ENCODE assay signal across 19 cellular contexts in genomic region chr2:103174711-103175110, GRCh38.
DNase-seq lines count a peak whose midpoint lies in the region; FAIRE-seq and TF ChIP-seq lines count a peak whose summit lies in the region.
"Had no signal": no experiment of that assay in that cellular context is flagged by ENCODE, and none has a peak within 500 bp of the region (broad histone marks: within the 10 kb centered on the region; RNA-seq: fewer than 3 reads in every experiment).

No MANE protein-coding gene starts in this region.

- TF ChIP-seq POLR2A in stomach (IDR thresholded peaks at IDR 0.05) (no peak), suprapubic skin (IDR thresholded peaks at IDR 0.05) (no peak)

- no peak for FAIRE-seq in astrocyte (lab: Jason Lieb, UNC)

- TF ChIP-seq CTCF in astrocyte (IDR thresholded peaks at IDR 0.05; ENCODE audit: insufficient read depth, low read depth, low read length) (no peak), kidney epithelial cell (IDR thresholded peaks at IDR 0.05; ENCODE audit: insufficient read depth, low read length, poor library complexity, severe bottlenecking) (no peak), stomach (IDR thresholded peaks at IDR 0.05) (no peak), suprapubic skin (IDR thresholded peaks at IDR 0.05) (no peak)

- H3K9me3 Mint-ChIP-seq in astrocyte (ENCODE audit: unreplicated experiment) = peaks cover 2% of the 10 kb centered on the region

- peaks cover 12% of the 10 kb centered on the region for H3K4me1 Mint-ChIP-seq in astrocyte (ENCODE audit: low read depth, unreplicated experiment)
- H3K4me1 Mint-ChIP-seq: CD14-positive monocyte had no signal

- no peak overlapping the region for H3K27ac ChIP-seq in astrocyte (ENCODE audit: low read depth, low read length)
- no peak overlapping the region for H3K27ac ChIP-seq in stomach
- no peak overlapping the region for H3K27ac ChIP-seq in suprapubic skin
- H3K27ac ChIP-seq: PC-9, SK-N-MC had no signal

- no peaks in the 10 kb centered on the region for H3K27me3 Mint-ChIP-seq in astrocyte (ENCODE audit: low read depth, unreplicated experiment)

- no peaks in the 10 kb centered on the region for H3K79me2 ChIP-seq in astrocyte (ENCODE audit: insufficient read depth, low read length)

- H3K4me3 ChIP-seq in astrocyte (ENCODE audit: insufficient read depth, low read depth, low read length) (no peak overlapping the region), kidney epithelial cell (ENCODE audit: low read depth, low read length) (no peak overlapping the region), stomach (no peak overlapping the region), suprapubic skin (no peak overlapping the region)
- H3K4me3 ChIP-seq: PC-9, SK-N-MC had no signal

- H2AFZ ChIP-seq in astrocyte (ENCODE audit: low read depth, low read length) = no peak overlapping the region
- H2AFZ ChIP-seq: PC-9 had no signal

- H3K4me1 ChIP-seq in astrocyte (ENCODE audit: insufficient read depth, low read length) (no peaks in the 10 kb centered on the region), stomach (no peaks in the 10 kb centered on the region), suprapubic skin (no peaks in the 10 kb centered on the region)

- no peak overlapping the region for H3K9ac ChIP-seq in astrocyte (ENCODE audit: low read length)

- H3K36me3 ChIP-seq in astrocyte (ENCODE audit: insufficient read depth, low read length) (no peaks in the 10 kb centered on the region), kidney epithelial cell (ENCODE audit: control insufficient read depth, insufficient read depth, low read length) (no peaks in the 10 kb centered on the region), stomach (no peaks in the 10 kb centered on the region), suprapubic skin (no peaks in the 10 kb centered on the region)

- H4K20me1 ChIP-seq in astrocyte (ENCODE audit: insufficient read depth, low read length) = no peaks in the 10 kb centered on the region

- peak overlapping the region; percentile 57 for H3K4me2 ChIP-seq in astrocyte (ENCODE audit: low read length)
- H3K4me2 ChIP-seq: PC-9 had no signal

- TF ChIP-seq EP300 in stomach (IDR thresholded peaks at IDR 0.05) (no peak), suprapubic skin (IDR thresholded peaks at IDR 0.05) (no peak)

- no peaks in the 10 kb centered on the region for H3K36me3 Mint-ChIP-seq in astrocyte (ENCODE audit: low read depth, unreplicated experiment)
- H3K36me3 Mint-ChIP-seq: CD14-positive monocyte had no signal

- H3K27ac Mint-ChIP-seq in astrocyte (ENCODE audit: unreplicated experiment) = peak overlapping the region; percentile 70
- H3K27ac Mint-ChIP-seq: CD14-positive monocyte had no signal

- intact Hi-C loops in stomach (cut with DNase I; ENCODE audit: low total_unique reads) = no loop called here

- WGBS in stomach, 5 donors = 62 to 89% (median 84%) methylated on average over 2 of the region's 2 CpGs
- WGBS in suprapubic skin = 81% methylated on average over 2 of the region's 2 CpGs

- H3K9me3 ChIP-seq in astrocyte (ENCODE audit: insufficient read depth, low read depth, low read length) (peaks cover 2% of the 10 kb centered on the region), stomach (no peaks in the 10 kb centered on the region), suprapubic skin (no peaks in the 10 kb centered on the region)

- no peaks in the 10 kb centered on the region for H3K27me3 ChIP-seq in astrocyte (ENCODE audit: insufficient read depth, low read length)
- no peaks in the 10 kb centered on the region for H3K27me3 ChIP-seq in kidney epithelial cell (ENCODE audit: control insufficient read depth, insufficient read depth, low read length)
- H3K27me3 ChIP-seq in stomach = no peaks in the 10 kb centered on the region
- no peaks in the 10 kb centered on the region for H3K27me3 ChIP-seq in suprapubic skin

- no peak overlapping the region for H3K4me3 Mint-ChIP-seq in astrocyte (ENCODE audit: unreplicated experiment)
- H3K4me3 Mint-ChIP-seq: CD14-positive monocyte had no signal

- DNase-seq in ELR (ENCODE audit: low read depth) (peak; percentile 18), M059J (ENCODE audit: low read depth) (peak; percentile 24), astrocyte (ENCODE audit: low read depth) (peak; percentile 32), kidney epithelial cell (ENCODE audit: low read depth) (peak; percentile 7), T-helper 1 cell (no peak), stomach (no peak), NCI-H2081 treated with DMSO at 0.1 percent for 48 hours (lab: John Stamatoyannopoulos, UW) (no peak), suprapubic skin (ENCODE audit: low spot score in 2 of 2) (no peak)
- DNase-seq: AML-193, COR-L47, DMS153, KBM-7, NCI-H1092, NCI-H510A treated with DMSO at 0.1 percent for 48 hours, NCI-H82, PC-9, Right ventricle myocardium superior had no signal

Comparison
In these comparisons a context has a peak if more than half of its experiments do, and no peak if none do; other contexts are left out.
1. DNase-seq: peak in ELR (single experiment), M059J (single experiment), astrocyte (single experiment) and kidney epithelial cell (single experiment); none in T-helper 1 cell (0 of 5), stomach (single experiment), NCI-H2081 treated with DMSO at 0.1 percent for 48 hours (single experiment) and suprapubic skin (0 of 2).